In the genomic region with DNA sequence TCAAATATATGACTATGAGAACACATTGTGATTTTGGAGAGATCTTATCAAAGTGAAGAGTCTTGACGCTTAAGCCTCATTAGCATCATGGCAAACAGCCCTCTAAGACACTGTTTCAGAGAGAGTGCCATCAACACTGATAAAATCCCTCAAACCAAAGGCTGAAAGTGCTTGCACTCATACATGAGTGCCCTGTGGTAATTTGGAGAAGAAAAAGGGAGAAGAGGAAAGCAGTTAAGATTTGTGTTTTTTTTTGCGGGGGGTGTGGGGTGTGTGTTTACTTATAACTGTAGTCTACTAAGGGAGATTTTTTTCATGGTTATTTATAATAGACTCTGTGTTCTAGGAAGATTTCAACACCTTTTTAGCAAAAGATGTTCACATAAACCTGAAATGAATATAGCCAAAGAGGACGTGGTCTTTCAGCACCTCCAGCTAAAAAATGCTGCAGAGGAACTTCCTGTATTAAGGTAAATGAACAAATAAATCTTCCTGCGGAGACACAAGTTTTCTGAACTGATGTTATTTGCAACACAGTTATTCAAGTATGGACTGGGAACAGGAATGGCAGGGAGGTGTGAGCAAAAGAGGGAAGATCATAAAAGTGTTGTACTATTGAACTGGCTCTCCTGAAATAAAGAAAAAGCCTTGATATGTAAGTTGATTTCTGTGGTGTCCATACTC, we compare ENCODE assay signal across 23 cellular contexts.
DNase-seq lines count a peak whose midpoint lies in the region; TF ChIP-seq lines count a peak whose summit lies in the region.
"Had no signal": no experiment of that assay in that cellular context is flagged by ENCODE, and none has a peak within 500 bp of the region (broad histone marks: within the 10 kb centered on the region; RNA-seq: fewer than 3 reads in every experiment).

No MANE protein-coding gene starts in this region.

- H3K79me2 ChIP-seq in OCI-LY7 (ENCODE audit: insufficient read depth, low read depth, low read length), result no peaks in the 10 kb centered on the region

- peak overlapping the region; percentile 12; the same call in 1 of the 2 replicates for H2AFZ ChIP-seq in OCI-LY7 (ENCODE audit: low read length)

- intact Hi-C loops in activated naive CD4-positive, alpha-beta T cell treated with anti-CD3 and anti-CD28 coated beads for 36 hours (cut with micrococcal nuclease), result loop anchor here (1.0 kb wide), 1 partner anchor 15 kb away; no protein-coding TSS in a partner anchor
- intact Hi-C loops in OCI-LY7 (cut with micrococcal nuclease; ENCODE audit: unreplicated experiment), result loop anchor here (5.0 kb wide), 1 partner anchor 168 kb away; no protein-coding TSS in a partner anchor

- H3K27ac ChIP-seq in OCI-LY7 (ENCODE audit: low read depth, low read length, poor library complexity, severe bottlenecking), result no peak overlapping the region
- H3K27ac ChIP-seq: ascending aorta, dorsolateral prefrontal cortex, RWPE1, sigmoid colon had no signal

- TF ChIP-seq CTCF in OCI-LY7 (conservative IDR thresholded peaks at IDR 0.05; ENCODE audit: low read length) (no peak), nephron progenitor cell (IDR thresholded peaks at IDR 0.05) (no peak)

- H3K4me1 ChIP-seq in OCI-LY7 (ENCODE audit: insufficient read depth, low read length, poor library complexity, severe bottlenecking), result no peaks in the 10 kb centered on the region

- H3K4me1 Mint-ChIP-seq in activated naive CD4-positive, alpha-beta T cell treated with anti-CD3 and anti-CD28 coated beads for 36 hours (ENCODE audit: low read depth), result peaks cover 15% of the 10 kb centered on the region
- H3K4me1 Mint-ChIP-seq in nephron progenitor cell, result peaks cover 31% of the 10 kb centered on the region

- H3K36me3 Mint-ChIP-seq in activated naive CD4-positive, alpha-beta T cell treated with anti-CD3 and anti-CD28 coated beads for 36 hours (ENCODE audit: low read depth), result no peaks in the 10 kb centered on the region
- no peaks in the 10 kb centered on the region for H3K36me3 Mint-ChIP-seq in nephron progenitor cell (ENCODE audit: low read depth)
- H3K36me3 Mint-ChIP-seq: CD8-positive, alpha-beta T cell; IgD-negative memory B cell had no signal

- POLR2A ChIA-PET in OCI-LY7 (lab: Charles Lee), result no interaction called here

- no peaks in the 10 kb centered on the region for H3K27me3 Mint-ChIP-seq in activated naive CD4-positive, alpha-beta T cell treated with anti-CD3 and anti-CD28 coated beads for 36 hours (ENCODE audit: low read depth)
- peaks cover 6% of the 10 kb centered on the region for H3K27me3 Mint-ChIP-seq in nephron progenitor cell (ENCODE audit: low read depth, poor library complexity)
- H3K27me3 Mint-ChIP-seq: IgD-negative memory B cell had no signal

- no peak overlapping the region for H3K4me2 ChIP-seq in OCI-LY7 (ENCODE audit: low read length)

- H3K9me3 Mint-ChIP-seq in activated naive CD4-positive, alpha-beta T cell treated with anti-CD3 and anti-CD28 coated beads for 36 hours, result no peaks in the 10 kb centered on the region
- peaks cover 8% of the 10 kb centered on the region for H3K9me3 Mint-ChIP-seq in nephron progenitor cell
- H3K9me3 Mint-ChIP-seq: CD8-positive, alpha-beta T cell; IgD-negative memory B cell had no signal

- no peaks in the 10 kb centered on the region for H4K20me1 ChIP-seq in OCI-LY7 (ENCODE audit: insufficient read depth, low read length)

- no peak overlapping the region for H3K4me3 ChIP-seq in OCI-LY7 (ENCODE audit: low read depth, low read length, poor library complexity, severe bottlenecking)
- H3K4me3 ChIP-seq: ascending aorta, dorsolateral prefrontal cortex, GM12878, sigmoid colon had no signal

- peak; percentile 34 for DNase-seq in activated naive CD4-positive, alpha-beta T cell treated with anti-CD3 and anti-CD28 coated beads for 36 hours
- DNase-seq in activated naive CD4-positive, alpha-beta T cell treated with Interleukin-2 at 50 U/mL for 16 hours, result no peak
- peak; percentile 25 for DNase-seq in DMS79 treated with DMSO at 0.1 percent for 48 hours (lab: John Stamatoyannopoulos, UW)
- DNase-seq in OCI-LY7 (ENCODE audit: low spot score), result no peak
- DNase-seq in nephron progenitor cell, result no peak
- no peak for DNase-seq in NK-92 treated with Interleukin-12 subunit alpha and Interleukin-12 subunit beta, amount 100 ng/mL, for 24 hours (lab: John Stamatoyannopoulos, UW)
- DNase-seq in NCI-H1092 (lab: John Stamatoyannopoulos, UW), result no peak
- DNase-seq: activated gamma-delta T cell; central memory CD4-positive, alpha-beta T cell; DMS53; dorsolateral prefrontal cortex; MM.1S; NCI-H1436 treated with DMSO at 0.1 percent for 48 hours; NCI-H2171 treated with DMSO at 0.1 percent for 48 hours; NCI-H526; sigmoid colon; stimulated activated CD4-positive, alpha-beta T cell treated with anti-CD3 and anti-CD28 coated beads, Interleukin-15, amount 100 ng/mL, for 24 hours; stimulated activated CD8-positive, alpha-beta memory T cell treated with anti-CD3 and anti-CD28 coated beads, Interleukin-4, amount 100 ng/mL, for 48 hours had no signal

- no peaks in the 10 kb centered on the region for H3K36me3 ChIP-seq in OCI-LY7 (ENCODE audit: insufficient read depth, low read length)
- H3K36me3 ChIP-seq: ascending aorta, sigmoid colon had no signal

- no TSS peak for BruUV-seq in OCI-LY7 (replicated peaks; lab: Mats Ljungman, UMichigan)

- no peaks in the 10 kb centered on the region for H3K9me2 ChIP-seq in OCI-LY7 (ENCODE audit: insufficient read depth, low read length)

- H3K4me3 Mint-ChIP-seq in activated naive CD4-positive, alpha-beta T cell treated with anti-CD3 and anti-CD28 coated beads for 36 hours, result peak overlapping the region; percentile 1
- H3K4me3 Mint-ChIP-seq in nephron progenitor cell, result no peak overlapping the region
- H3K4me3 Mint-ChIP-seq: CD8-positive, alpha-beta T cell; IgD-negative memory B cell had no signal

- CTCF ChIA-PET in activated naive CD4-positive, alpha-beta T cell treated with anti-CD3 and anti-CD28 coated beads for 36 hours (lab: Charles Lee), result interaction anchor here (0.6 kb wide), 2 partner anchors 160 to 176 kb away, joined by 3 to 4 read pairs; no protein-coding TSS in a partner anchor
- CTCF ChIA-PET in OCI-LY7 (lab: Charles Lee; ENCODE audit: unreplicated experiment), result no interaction called here

- no peaks in the 10 kb centered on the region for H3K9me3 ChIP-seq in OCI-LY7 (ENCODE audit: low read length)
- H3K9me3 ChIP-seq: ascending aorta, sigmoid colon had no signal

- H3K27ac Mint-ChIP-seq in activated naive CD4-positive, alpha-beta T cell treated with anti-CD3 and anti-CD28 coated beads for 36 hours, result no peak overlapping the region
- H3K27ac Mint-ChIP-seq in nephron progenitor cell, result peak overlapping the region; percentile 17
- H3K27ac Mint-ChIP-seq: CD8-positive, alpha-beta T cell; IgD-negative memory B cell had no signal

Comparison
In these comparisons a context has a peak if more than half of its experiments do, and no peak if none do; other contexts are left out.
1. DNase-seq: peak in activated naive CD4-positive, alpha-beta T cell treated with anti-CD3 and anti-CD28 coated beads for 36 hours (single experiment) and DMS79 treated with DMSO at 0.1 percent for 48 hours (single experiment); none in activated naive CD4-positive, alpha-beta T cell treated with Interleukin-2 at 50 U/mL for 16 hours (single experiment), OCI-LY7 (single experiment), nephron progenitor cell (single experiment), NK-92 treated with Interleukin-12 subunit alpha and Interleukin-12 subunit beta, amount 100 ng/mL, for 24 hours (single experiment) and NCI-H1092 (single experiment).